22 cellular contexts compared by ENCODE assay signal in the genomic region with DNA sequence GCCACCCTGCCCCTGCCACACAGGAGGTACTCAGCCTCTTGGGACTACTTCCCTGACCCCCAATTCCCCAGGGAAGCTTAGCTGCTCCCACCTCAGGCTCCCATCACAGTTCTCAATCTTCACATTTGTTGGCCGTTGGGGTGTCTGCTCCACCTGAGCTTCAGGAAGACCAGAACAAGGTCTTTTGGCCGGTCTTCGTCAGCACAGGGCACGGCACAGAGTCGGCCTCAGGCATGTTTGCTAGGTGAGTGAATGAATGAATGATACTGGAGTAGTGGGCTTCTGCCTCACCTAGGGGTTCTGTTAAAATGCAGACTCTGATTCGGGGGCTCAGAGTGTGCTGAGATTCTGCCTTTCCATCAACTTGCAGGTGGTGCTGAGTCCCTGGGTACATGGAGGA. TPM values are rescaled to one million over a fixed set of nuclear protein-coding genes. Genes with fewer than 3 reads are reported as not detected.
"Had no signal": no experiment of that assay in that cellular context is flagged by ENCODE, and none has a peak within 500 bp of the region (broad histone marks: within the 10 kb centered on the region; RNA-seq: fewer than 3 reads in every experiment).

No MANE protein-coding gene starts in this region.

- H3K27ac ChIP-seq: foreskin keratinocyte, heart left ventricle, neural progenitor cell, ovary, WERI-Rb-1 had no signal

- H3K4me1 ChIP-seq: foreskin keratinocyte, neural progenitor cell had no signal

- DNase-seq: activated CD4-positive, alpha-beta memory T cell treated with anti-CD3 and anti-CD28 coated beads for 36 hours; activated CD4-positive, alpha-beta T cell treated with anti-CD3 and anti-CD28 coated beads for 36 hours; activated CD8-positive, alpha-beta memory T cell treated with anti-CD3 and anti-CD28 coated beads, Interleukin-2, amount 10 ng/mL, durations not matched to agents 7 days and 5 days; activated gamma-delta T cell; activated T-cell treated with anti-CD3 and anti-CD28 coated beads, Interleukin-2, amount 50 U/mL, for 72 hours; amygdala; effector CD8-positive, alpha-beta T cell; foreskin keratinocyte; mammary epithelial cell; naive B cell; stimulated activated CD4-positive, alpha-beta T cell treated with anti-CD3 and anti-CD28 coated beads, Interleukin-15, amount 100 ng/mL, for 24 hours; stimulated activated CD4-positive, alpha-beta T cell treated with anti-CD3 and anti-CD28 coated beads, Interleukin-4, amount 100 ng/mL, for 1 hour; stimulated activated naive B cell treated with anti-CD40 and anti-IgM and Interleukin-4, amounts not matched to agents 10 μg/mL and 1 μg/mL and 100 μg/mL, for 72 hours; substantia nigra; trophoblast cell; WERI-Rb-1 had no signal

- H3K27me3 ChIP-seq: neural progenitor cell, ovary had no signal

- H3K9me3 ChIP-seq: heart left ventricle, ovary had no signal

- H3K36me3 ChIP-seq: heart left ventricle, neural progenitor cell, ovary, WERI-Rb-1 had no signal

- H3K4me3 ChIP-seq: heart left ventricle, neural progenitor cell, ovary had no signal

- ATAC-seq: activated CD4-positive, alpha-beta T cell treated with anti-CD3 and anti-CD28 coated beads for 36 hours; activated CD8-positive, alpha-beta memory T cell treated with anti-CD3 and anti-CD28 coated beads, Interleukin-2, amount 10 ng/mL, durations not matched to agents 7 days and 5 days; activated naive CD4-positive, alpha-beta T cell treated with anti-CD3 and anti-CD28 coated beads, Interleukin-2, amount 50 U/mL, for 72 hours; activated T-cell treated with anti-CD3 and anti-CD28 coated beads, Interleukin-2, amount 50 U/mL, for 72 hours; foreskin keratinocyte; T-helper 17 cell had no signal

RNA-seq across cellular contexts. Expression of gene GPRIN2, which starts 20.3 kb away (rescaled TPM):
- total RNA-seq: activated CD4-positive, alpha-beta memory T cell treated with anti-CD3 and anti-CD28 coated beads for 36 hours; activated CD4-positive, alpha-beta T cell treated with anti-CD3 and anti-CD28 coated beads for 36 hours; activated CD8-positive, alpha-beta memory T cell treated with anti-CD3 and anti-CD28 coated beads, Interleukin-2, amount 10 ng/mL, durations not matched to agents 7 days and 5 days; activated naive CD4-positive, alpha-beta T cell treated with anti-CD3 and anti-CD28 coated beads, Interleukin-2, amount 50 U/mL, for 72 hours; activated T-cell treated with anti-CD3 and anti-CD28 coated beads, Interleukin-2, amount 50 U/mL, for 72 hours; mononuclear cell; T-helper 17 cell had no signal
